8 cellular contexts compared by ENCODE assay signal in genomic region chr7:28623863-28624262, GRCh38.
DNase-seq lines count a peak whose midpoint lies in the region; ATAC-seq and TF ChIP-seq lines count a peak whose summit lies in the region.

No MANE protein-coding gene starts in this region.

- no peaks in the 10 kb centered on the region for H3K9me2 ChIP-seq in OCI-LY1 (ENCODE audit: low read depth, low read length)

- WGBS in heart left ventricle, 4 donors = 37 to 50% (median 42%) methylated on average over 5 of the region's 5 CpGs
- WGBS in right cardiac atrium = 39% methylated on average over 5 of the region's 5 CpGs

- TF ChIP-seq CTCF in heart left ventricle (IDR thresholded peaks at IDR 0.05) (peak in 7 of 12 donors; percentile 5 to 28 (median 20)), OCI-LY1 (IDR thresholded peaks at IDR 0.05; ENCODE audit: low read length) (peak; percentile 86)

- no peak overlapping the region for H3K9ac ChIP-seq in OCI-LY1 (ENCODE audit: low read length)

- no peaks in the 10 kb centered on the region for H3F3A ChIP-seq in OCI-LY1 (ENCODE audit: insufficient read depth, low read length)

- H2AFZ ChIP-seq in OCI-LY1 (ENCODE audit: low read length) = no peak overlapping the region

- peak in 1 of 4 donors; percentile 36 for ATAC-seq in heart left ventricle
- no peak for ATAC-seq in right cardiac atrium
- no peak for ATAC-seq in GM19395 (IDR thresholded peaks at IDR 0.05; ENCODE audit: unreplicated experiment)
- no peak for ATAC-seq in GM19324 (IDR thresholded peaks at IDR 0.05; ENCODE audit: low FRiP score, unreplicated experiment)

- H3K36me3 ChIP-seq in heart left ventricle (no peaks in the 10 kb centered on the region), OCI-LY1 (ENCODE audit: insufficient read depth, low read length) (no peaks in the 10 kb centered on the region)

- no peak for TF ChIP-seq POLR2A in heart left ventricle (IDR thresholded peaks at IDR 0.05)

- H3K27ac ChIP-seq in heart left ventricle (peak overlapping the region in 10 of 12 donors; percentile 11 to 87 (median 76)), right cardiac atrium (ENCODE audit: low read length) (no peak overlapping the region), OCI-LY1 (ENCODE audit: low read depth, low read length, poor library complexity, severe bottlenecking) (no peak overlapping the region)

- no peaks in the 10 kb centered on the region for H4K20me1 ChIP-seq in OCI-LY1 (ENCODE audit: insufficient read depth, low read length)

- H3K4me3 ChIP-seq in heart left ventricle = no peak overlapping the region
- no peak overlapping the region for H3K4me3 ChIP-seq in right cardiac atrium (ENCODE audit: low read length)
- H3K4me3 ChIP-seq in OCI-LY1 (ENCODE audit: low read depth, low read length, poor library complexity, severe bottlenecking) = no peak overlapping the region

- H3K9me3 ChIP-seq in heart left ventricle (no peaks in the 10 kb centered on the region), right cardiac atrium (ENCODE audit: control insufficient read depth, low read length) (no peaks in the 10 kb centered on the region), OCI-LY1 (ENCODE audit: low read length) (no peaks in the 10 kb centered on the region)

- H3K4me2 ChIP-seq in OCI-LY1 (ENCODE audit: low read length) = no peak overlapping the region

- H3K79me2 ChIP-seq in OCI-LY1 (ENCODE audit: insufficient read depth, low read length) = no peaks in the 10 kb centered on the region

- DNase-seq in heart left ventricle (no peak), right cardiac atrium (no peak), glomerular visceral epithelial cell (ENCODE audit: extremely low spot score) (peak; percentile 15)
- no peak for DNase-seq in activated naive CD4-positive, alpha-beta T cell treated with anti-CD3 and anti-CD28 coated beads, Interleukin-2, amount 50 U/mL, for 16 hours
- no peak for DNase-seq in activated CD4-positive, alpha-beta T cell treated with anti-CD3 and anti-CD28 coated beads for 1 hour

- intact Hi-C loops in heart left ventricle (cut with DNase I) = loop anchor here in 9 of 10 donors (5.0 to 10.0 kb wide), 12 partner anchors 61 to 329 kb away; partner anchors contain the start of gene CREB5 (in 1 of the 9)
- intact Hi-C loops in right cardiac atrium (cut with DNase I) = loop anchor here in 2 of 4 donors (5.0 to 10.0 kb wide), 3 partner anchors 217 to 239 kb away; no protein-coding TSS in a partner anchor

- no peaks in the 10 kb centered on the region for H3K27me3 ChIP-seq in heart left ventricle
- H3K27me3 ChIP-seq in right cardiac atrium (ENCODE audit: control insufficient read depth, insufficient read depth) = no peaks in the 10 kb centered on the region
- H3K27me3 ChIP-seq in OCI-LY1 (ENCODE audit: insufficient read depth, low read length) = no peaks in the 10 kb centered on the region

- H3K4me1 ChIP-seq in heart left ventricle = peaks cover 0 to 81% (median 29%) of the 10 kb centered on the region in 12 donors
- H3K4me1 ChIP-seq in right cardiac atrium (ENCODE audit: control insufficient read depth, insufficient read depth, low read length) = peaks cover 2% of the 10 kb centered on the region
- H3K4me1 ChIP-seq in OCI-LY1 (ENCODE audit: insufficient read depth, low read length, severe bottlenecking) = peaks cover 24% of the 10 kb centered on the region

Comparison
In these comparisons a context has a peak if more than half of its experiments do, and no peak if none do; other contexts are left out.
1. H3K27ac ChIP-seq: peak in heart left ventricle (10 of 12); none in right cardiac atrium (single experiment) and OCI-LY1 (single experiment).